15 cellular contexts compared by ENCODE assay signal in the genomic region with DNA sequence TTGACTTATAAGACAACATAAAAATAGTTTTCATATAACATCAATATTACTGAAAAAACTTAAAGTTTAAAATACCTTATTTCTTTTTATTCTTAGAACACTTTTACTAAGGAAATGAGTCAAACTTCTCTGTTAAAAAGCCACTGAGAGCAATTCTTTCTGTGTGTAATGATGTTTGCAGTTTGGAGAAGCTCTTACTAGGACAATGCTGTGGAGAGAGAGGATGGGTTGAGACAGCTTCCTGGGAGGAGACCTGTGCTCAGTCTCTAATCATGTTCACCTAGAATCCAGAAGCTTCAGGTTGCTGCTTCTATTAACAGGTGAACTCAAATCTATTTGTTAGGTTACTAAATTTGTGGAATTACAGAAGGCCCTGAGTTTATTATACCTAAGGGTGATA.
"Had no signal": no experiment of that assay in that cellular context is flagged by ENCODE, and none has a peak within 500 bp of the region (broad histone marks: within the 10 kb centered on the region; RNA-seq: fewer than 3 reads in every experiment).

No MANE protein-coding gene starts in this region.

- ATAC-seq: activated CD8-positive, alpha-beta T cell treated with anti-CD3 and anti-CD28 coated beads, Interleukin-2, amount 10 ng/mL, durations not matched to agents 7 days and 5 days; gastroesophageal sphincter; natural killer cell treated with Interleukin-12 subunit alpha and Interleukin-12 subunit beta and Interleukin-15 and Interleukin-18, amount 100 ng/mL, for 72 hours; stimulated activated naive CD8-positive, alpha-beta T cell treated with anti-CD3 and anti-CD28 coated beads, Interleukin-15, Interleukin-2, amounts not matched to agents 100 U/mL and 50 U/mL, for 24 hours had no signal

- H3K27ac ChIP-seq: gastroesophageal sphincter, left ventricle myocardium inferior, right atrium auricular region had no signal

- H3K4me1 ChIP-seq: gastroesophageal sphincter, left ventricle myocardium inferior, right atrium auricular region had no signal

- H3K9me3 ChIP-seq: gastroesophageal sphincter, right atrium auricular region had no signal

- H3K4me3 ChIP-seq: gastroesophageal sphincter, left ventricle myocardium inferior, right atrium auricular region, smooth muscle cell had no signal

- DNase-seq: activated CD4-positive, alpha-beta T cell treated with anti-CD3 and anti-CD28 coated beads, Interleukin-2, amount 10 ng/mL, durations not matched to agents 24 days and 14 days; activated CD8-positive, alpha-beta memory T cell treated with anti-CD3 and anti-CD28 coated beads, Interleukin-2, amount 50 U/mL, for 4 hours; activated CD8-positive, alpha-beta T cell treated with anti-CD3 and anti-CD28 coated beads, Interleukin-2, amount 10 ng/mL, durations not matched to agents 7 days and 5 days; activated effector memory CD4-positive, alpha-beta T cell treated with anti-CD3 and anti-CD28 coated beads, Interleukin-2, amount 50 U/mL, for 16 hours; activated T-cell treated with anti-CD3 and anti-CD28 coated beads, Interleukin-2, amount 50 U/mL, for 48 hours; cortex of kidney; effector CD8-positive, alpha-beta T cell; left ventricle myocardium inferior; posterior cingulate gyrus; stimulated activated naive CD8-positive, alpha-beta T cell treated with anti-CD3 and anti-CD28 coated beads, Interleukin-15, Interleukin-2, amounts not matched to agents 100 U/mL and 50 U/mL, for 24 hours; trophoblast cell had no signal

- H3K36me3 ChIP-seq: gastroesophageal sphincter, left ventricle myocardium inferior, right atrium auricular region had no signal

- H3K27me3 ChIP-seq: gastroesophageal sphincter, right atrium auricular region had no signal
